Comparison of ENCODE assay signal across 24 cellular contexts in the genomic region with DNA sequence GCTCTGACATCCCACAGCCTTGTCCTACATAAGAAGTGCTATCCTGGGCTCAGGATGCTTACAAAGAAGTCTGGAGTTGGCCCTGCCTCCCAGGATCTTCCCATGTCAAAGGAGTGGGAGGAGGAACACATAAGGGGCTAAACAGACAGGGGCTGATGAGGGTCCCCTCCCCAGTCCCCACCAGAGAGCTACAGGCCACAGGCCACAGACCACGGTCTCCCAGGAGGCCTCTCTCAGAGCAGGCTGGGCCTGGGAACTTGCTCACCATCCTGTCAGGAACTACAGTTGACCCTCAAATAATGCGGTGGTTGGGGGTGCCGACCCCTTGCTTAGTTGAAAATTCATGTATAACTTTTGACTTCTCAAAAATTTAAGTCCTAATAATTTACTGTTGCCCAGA.
"Had no signal": no experiment of that assay in that cellular context is flagged by ENCODE, and none has a peak within 500 bp of the region (broad histone marks: within the 10 kb centered on the region; RNA-seq: fewer than 3 reads in every experiment).

No MANE protein-coding gene starts in this region.

- DNase-seq: head of caudate nucleus; hippocampal formation; kidney glomerular epithelial cell; left cardiac atrium; left lung; lower lobe of right lung; mammary epithelial cell; mesenchymal stem cell; naive B cell; natural killer cell; nephron progenitor cell; occipital lobe; pancreas; psoas muscle; right lobe of liver; stimulated activated CD4-positive, alpha-beta T cell treated with anti-CD3 and anti-CD28 coated beads, Interleukin-1b, Interleukin-23, amount 100 ng/mL, for 48 hours; stimulated activated CD4-positive, alpha-beta T cell treated with anti-CD3 and anti-CD28 coated beads, Interleukin-2, amount 100 ng/mL, for 48 hours; stimulated activated CD4-positive, alpha-beta T cell treated with anti-CD3 and anti-CD28 coated beads, Interleukin-4, amount 100 ng/mL, for 4 hours; stimulated activated CD8-positive, alpha-beta memory T cell treated with anti-CD3 and anti-CD28 coated beads, Interleukin-4, amount 100 ng/mL, for 48 hours; stimulated activated naive CD4-positive, alpha-beta T cell treated with Interleukin-2 at 50 U/mL for 16 hours; stimulated activated naive CD8-positive, alpha-beta T cell treated with anti-CD3 and anti-CD28 coated beads, Interleukin-15, amount 100 ng/mL, for 72 hours; substantia nigra; upper lobe of left lung had no signal

- ATAC-seq: left cardiac atrium; left lung; lower lobe of right lung; natural killer cell; pancreas; psoas muscle; right lobe of liver; stimulated activated memory B cell treated with anti-CD40 and anti-IgM and Interleukin-4, amounts not matched to agents 10 μg/mL and 1 μg/mL and 100 μg/mL, for 72 hours; stimulated activated naive CD8-positive, alpha-beta T cell treated with anti-CD3 and anti-CD28 coated beads, Interleukin-15, amount 100 ng/mL, for 72 hours had no signal
